In genomic region chr5:143401846-143402463, GRCh38 we compare ENCODE assay signal across 8 cellular contexts. TPM values are rescaled to one million over a fixed set of nuclear protein-coding genes. Genes with fewer than 3 reads are reported as not detected.
DNase-seq lines count a peak whose midpoint lies in the region; ATAC-seq and TF ChIP-seq lines count a peak whose summit lies in the region.

No MANE protein-coding gene starts in this region.

- DNase-seq in cardiac muscle cell (ENCODE audit: low read depth in 1 of 2, low spot score in 1 of 2): no peak
- no peak for DNase-seq in left ventricle myocardium superior
- DNase-seq in activated CD4-positive, alpha-beta memory T cell treated with anti-CD3 and anti-CD28 coated beads, Interleukin-2, amount 10 ng/mL, durations not matched to agents 7 days and 5 days: peak; percentile 23
- peak in 1 of 2 donors; percentile 56 for DNase-seq in foreskin keratinocyte
- no peak for DNase-seq in sigmoid colon
- DNase-seq in 8988T: no peak
- no peak for DNase-seq in germinal center (ENCODE audit: low spot score)

- H3K27ac ChIP-seq in cardiac muscle cell (no peak overlapping the region), foreskin keratinocyte (peak overlapping the region; percentile 91), sigmoid colon (peak overlapping the region; percentile 99)

- no peaks in the 10 kb centered on the region for H3K27me3 Mint-ChIP-seq in activated CD4-positive, alpha-beta memory T cell treated with anti-CD3 and anti-CD28 coated beads, Interleukin-2, amount 10 ng/mL, durations not matched to agents 7 days and 5 days

- H3K4me3 ChIP-seq in cardiac muscle cell: peak overlapping the region; percentile 83
- peak overlapping the region; percentile 84 to 89 (median 88) for H3K4me3 ChIP-seq in sigmoid colon

- peaks cover 2% of the 10 kb centered on the region for H3K9me3 Mint-ChIP-seq in activated CD4-positive, alpha-beta memory T cell treated with anti-CD3 and anti-CD28 coated beads, Interleukin-2, amount 10 ng/mL, durations not matched to agents 7 days and 5 days

- H3K27me3 ChIP-seq in cardiac muscle cell (peaks cover 20% of the 10 kb centered on the region), foreskin keratinocyte (no peaks in the 10 kb centered on the region), sigmoid colon (no peaks in the 10 kb centered on the region)

- H3K9me3 ChIP-seq in cardiac muscle cell (ENCODE audit: low read depth) (no peaks in the 10 kb centered on the region), sigmoid colon (no peaks in the 10 kb centered on the region)

- peak overlapping the region; percentile 58 for H3K27ac Mint-ChIP-seq in activated CD4-positive, alpha-beta memory T cell treated with anti-CD3 and anti-CD28 coated beads, Interleukin-2, amount 10 ng/mL, durations not matched to agents 7 days and 5 days

- H3K36me3 Mint-ChIP-seq in activated CD4-positive, alpha-beta memory T cell treated with anti-CD3 and anti-CD28 coated beads, Interleukin-2, amount 10 ng/mL, durations not matched to agents 7 days and 5 days (ENCODE audit: low read depth): peaks cover 46% of the 10 kb centered on the region

- CTCF ChIA-PET in activated CD4-positive, alpha-beta memory T cell treated with anti-CD3 and anti-CD28 coated beads, Interleukin-2, amount 10 ng/mL, durations not matched to agents 7 days and 5 days (lab: Charles Lee): interaction anchor here (1.1 to 1.9 kb wide), 3 partner anchors 213 to 689 kb away, joined by 3 to 5 read pairs (median 4); no protein-coding TSS in a partner anchor

- no peak for TF ChIP-seq EP300 in sigmoid colon (IDR thresholded peaks at IDR 0.05)

- no peaks in the 10 kb centered on the region for H3K36me3 ChIP-seq in cardiac muscle cell
- no peaks in the 10 kb centered on the region for H3K36me3 ChIP-seq in sigmoid colon

- POLR2A ChIA-PET in activated CD4-positive, alpha-beta memory T cell treated with anti-CD3 and anti-CD28 coated beads, Interleukin-2, amount 10 ng/mL, durations not matched to agents 7 days and 5 days (lab: Charles Lee): interaction anchor here (0.7 to 2.8 kb wide), 4 partner anchors 12 to 400 kb away, joined by 4 to 11 read pairs (median 6); no protein-coding TSS in a partner anchor

- TF ChIP-seq POLR2A in sigmoid colon (IDR thresholded peaks at IDR 0.05): no peak

- H3K4me3 Mint-ChIP-seq in activated CD4-positive, alpha-beta memory T cell treated with anti-CD3 and anti-CD28 coated beads, Interleukin-2, amount 10 ng/mL, durations not matched to agents 7 days and 5 days: peak overlapping the region; percentile 75

- TF ChIP-seq CTCF in cardiac muscle cell (IDR thresholded peaks at IDR 0.05; ENCODE audit: low read depth, low read length): no peak
- TF ChIP-seq CTCF in foreskin keratinocyte (conservative IDR thresholded peaks at IDR 0.05): no peak
- no peak for TF ChIP-seq CTCF in sigmoid colon (IDR thresholded peaks at IDR 0.05)

- WGBS in sigmoid colon, 2 donors: 23 to 46% methylated on average over 19 of the region's 19 CpGs

- H3K4me1 Mint-ChIP-seq in activated CD4-positive, alpha-beta memory T cell treated with anti-CD3 and anti-CD28 coated beads, Interleukin-2, amount 10 ng/mL, durations not matched to agents 7 days and 5 days: peaks cover 61% of the 10 kb centered on the region

- H3K4me1 ChIP-seq in cardiac muscle cell (ENCODE audit: low read depth): no peaks in the 10 kb centered on the region
- peaks cover 11% of the 10 kb centered on the region for H3K4me1 ChIP-seq in foreskin keratinocyte
- peaks cover 0 to 57% (median 46%) of the 10 kb centered on the region in 4 donors for H3K4me1 ChIP-seq in sigmoid colon

- intact Hi-C loops in left ventricle myocardium superior (cut with micrococcal nuclease): loop anchor here (10.0 kb wide), 2 partner anchors 377 to 423 kb away; no protein-coding TSS in a partner anchor
- intact Hi-C loops in sigmoid colon (cut with DNase I): loop anchor here (2.0 to 10.0 kb wide), 6 partner anchors 105 to 773 kb away; partner anchors contain the start of genes ARHGAP26, KCTD16 and YIPF5

- ATAC-seq in left ventricle myocardium superior: no peak
- ATAC-seq in foreskin keratinocyte: no peak
- ATAC-seq in GM21381 (IDR thresholded peaks at IDR 0.05; ENCODE audit: unreplicated experiment): no peak

RNA-seq across cellular contexts. Expression of gene NR3C1, which starts 1.5 kb away (rescaled TPM):
- total RNA-seq in cardiac muscle cell: 7.4 and 9.7 TPM in 2 replicates
- polyA plus RNA-seq in cardiac muscle cell: 9.4 and 16.5 TPM in 2 replicates
- total RNA-seq in left ventricle myocardium superior: 53.0 TPM
- total RNA-seq in activated CD4-positive, alpha-beta memory T cell treated with anti-CD3 and anti-CD28 coated beads, Interleukin-2, amount 10 ng/mL, durations not matched to agents 7 days and 5 days: 10 to 100 TPM; 79.3 to 81.6 TPM
- 44.7 and 46.4 TPM in 2 replicates for total RNA-seq in foreskin keratinocyte
- 10.3 and 12.2 TPM in 2 replicates for polyA plus RNA-seq in foreskin keratinocyte
- total RNA-seq in sigmoid colon: 10 to 100 TPM; 36.0 to 65.6 (median 49.9) TPM
- polyA plus RNA-seq in sigmoid colon: 10 to 100 TPM in 1 of 3 donors, 1 to 10 TPM in 2; 5.5 to 11.9 (median 9.6) TPM
